Comparison of ENCODE assay signal across 17 cellular contexts in the genomic region with DNA sequence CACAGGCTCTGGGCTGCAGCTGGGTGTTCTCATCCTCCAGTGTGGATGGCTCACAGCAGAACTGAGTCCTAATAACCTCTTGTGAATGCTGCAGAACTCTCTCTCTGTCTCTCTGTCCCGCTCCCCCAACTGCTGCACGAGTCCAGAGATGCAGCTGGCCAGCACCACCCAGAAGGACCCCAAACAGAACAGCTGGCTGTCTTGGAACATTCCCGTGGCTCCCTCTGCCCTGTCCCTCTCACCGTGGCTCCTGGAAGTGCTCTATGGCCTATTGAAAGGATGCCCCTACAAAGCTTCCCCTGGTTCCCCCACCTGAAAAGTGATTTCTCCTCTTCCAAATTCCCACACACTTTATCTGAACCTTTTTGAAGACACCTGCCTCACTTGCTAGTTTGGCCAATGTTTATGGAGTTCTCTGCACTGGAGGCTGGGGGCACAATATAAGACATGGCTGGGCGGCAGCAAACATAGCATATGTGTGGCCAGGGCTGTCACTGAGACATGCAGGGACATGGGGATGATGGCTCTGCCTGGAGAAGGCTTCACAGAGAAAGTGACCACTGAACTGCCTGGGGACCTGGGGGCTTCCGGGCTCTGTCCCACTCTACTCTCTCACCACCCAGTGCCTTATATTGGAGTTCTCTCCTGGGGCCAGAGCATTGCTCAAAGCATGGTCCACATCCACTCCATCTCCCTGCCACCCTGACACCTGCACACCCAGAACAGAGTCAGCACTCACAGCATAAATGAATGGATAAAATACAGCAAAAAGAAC. TPM values are rescaled to one million over a fixed set of nuclear protein-coding genes. Genes with fewer than 3 reads are reported as not detected.
DNase-seq lines count a peak whose midpoint lies in the region; ATAC-seq and TF ChIP-seq lines count a peak whose summit lies in the region.
"Not testable (repeated sequence)": the region's sequence is repeated elsewhere in the genome, so short reads cannot be mapped to it uniquely, and the experiment has no call there.
"Had no signal": no experiment of that assay in that cellular context is flagged by ENCODE, and none has a peak within 500 bp of the region (broad histone marks: within the 10 kb centered on the region; RNA-seq: fewer than 3 reads in every experiment).

No MANE protein-coding gene starts in this region.

- not testable (repeated sequence) for TF ChIP-seq POLR2A in vagina (IDR thresholded peaks at IDR 0.05)

- not testable (repeated sequence) for H3K4me1 Mint-ChIP-seq in activated CD4-positive, alpha-beta T cell treated with anti-CD3 and anti-CD28 coated beads, Interleukin-2, amount 10 ng/mL, durations not matched to agents 7 days and 5 days

- H3K27me3 Mint-ChIP-seq in activated CD4-positive, alpha-beta T cell treated with anti-CD3 and anti-CD28 coated beads, Interleukin-2, amount 10 ng/mL, durations not matched to agents 7 days and 5 days: peaks cover 28% of the 10 kb centered on the region

- not testable (repeated sequence) for H3K4me1 ChIP-seq in Panc1 (ENCODE audit: control insufficient read depth, insufficient read depth, low read length); vagina

- BruUV-seq in Panc1 (replicated peaks; lab: Mats Ljungman, UMichigan): not testable (repeated sequence)

- H3K36me3 Mint-ChIP-seq in activated CD4-positive, alpha-beta T cell treated with anti-CD3 and anti-CD28 coated beads, Interleukin-2, amount 10 ng/mL, durations not matched to agents 7 days and 5 days (ENCODE audit: low read depth): not testable (repeated sequence)

- POLR2A ChIA-PET in Panc1 (lab: Charles Lee); activated CD4-positive, alpha-beta T cell treated with anti-CD3 and anti-CD28 coated beads, Interleukin-2, amount 10 ng/mL, durations not matched to agents 7 days and 5 days (lab: Charles Lee): not testable (repeated sequence)

- H3K36me3 ChIP-seq in Panc1 (ENCODE audit: control insufficient read depth, insufficient read depth, low read length); vagina: not testable (repeated sequence)

- not testable (repeated sequence) for H3K9me3 ChIP-seq in Panc1 (ENCODE audit: control insufficient read depth, insufficient read depth, low read depth, low read length); vagina

- H3K9me3 Mint-ChIP-seq in activated CD4-positive, alpha-beta T cell treated with anti-CD3 and anti-CD28 coated beads, Interleukin-2, amount 10 ng/mL, durations not matched to agents 7 days and 5 days: not testable (repeated sequence)

- DNase-seq in Panc1 (ENCODE audit: low read depth, low spot score); activated CD4-positive, alpha-beta T cell treated with anti-CD3 and anti-CD28 coated beads, Interleukin-2, amount 10 ng/mL, durations not matched to agents 7 days and 5 days: not testable (repeated sequence)
- peak; percentile 36 for DNase-seq in activated effector memory CD4-positive, alpha-beta T cell treated with anti-CD3 and anti-CD28 coated beads, Interleukin-2, amount 50 U/mL, for 16 hours
- DNase-seq in ecto neural progenitor cell (ENCODE audit: low spot score) (peak; percentile 23), left lobe of liver (ENCODE audit: low spot score) (peak; percentile 27), mesenteric fat pad (ENCODE audit: low spot score) (peak; percentile 59), vagina (ENCODE audit: extremely low spot score in 2 of 2) (peak; percentile 52 to 54)

- peaks cover 14% of the 10 kb centered on the region for H3K27me3 ChIP-seq in Panc1 (ENCODE audit: control insufficient read depth, insufficient read depth, low read length)
- not testable (repeated sequence) for H3K27me3 ChIP-seq in vagina

- not testable (repeated sequence) for H3K4me3 Mint-ChIP-seq in activated CD4-positive, alpha-beta T cell treated with anti-CD3 and anti-CD28 coated beads, Interleukin-2, amount 10 ng/mL, durations not matched to agents 7 days and 5 days

- in situ Hi-C loops in Panc1 (cut with HindIII; ENCODE audit: low pct_unique_long_range_greater_than_20kb, low sequenced_read_pairs): not testable (repeated sequence)

- intact Hi-C loops in Panc1 (cut with micrococcal nuclease; ENCODE audit: unreplicated experiment): loop anchor here (10.0 kb wide), 1 partner anchor 89 kb away; no protein-coding TSS in a partner anchor
- intact Hi-C loops in vagina (cut with DNase I): not testable (repeated sequence)

- not testable (repeated sequence) for TF ChIP-seq CTCF in Panc1 (IDR thresholded peaks at IDR 0.05); vagina (IDR thresholded peaks at IDR 0.05)

- not testable (repeated sequence) for H3K4me3 ChIP-seq in Panc1 (ENCODE audit: low read depth in 2 of 2, low read length in 2 of 2); vagina

- CTCF ChIA-PET in Panc1 (lab: Charles Lee); activated CD4-positive, alpha-beta T cell treated with anti-CD3 and anti-CD28 coated beads, Interleukin-2, amount 10 ng/mL, durations not matched to agents 7 days and 5 days (lab: Charles Lee): not testable (repeated sequence)

- H3K27ac Mint-ChIP-seq in activated CD4-positive, alpha-beta T cell treated with anti-CD3 and anti-CD28 coated beads, Interleukin-2, amount 10 ng/mL, durations not matched to agents 7 days and 5 days: peak overlapping the region; percentile 1

- H3K27ac ChIP-seq in Panc1 (ENCODE audit: low read length); vagina: not testable (repeated sequence)

- ATAC-seq in Panc1: peak; percentile 30; the same call in 1 of the 2 replicates
- ATAC-seq in esophagus mucosa: peak; percentile 44
- not testable (repeated sequence) for ATAC-seq in left lobe of liver

RNA-seq across cellular contexts. Expression of a gene that starts 10.3 kb away (rescaled TPM):
- not detected for total RNA-seq in Panc1 (2021; ENCODE audit: unreplicated experiment)
- polyA plus RNA-seq in Panc1 (2012; ENCODE audit: insufficient read length): not detected
- not detected for total RNA-seq in activated CD4-positive, alpha-beta T cell treated with anti-CD3 and anti-CD28 coated beads, Interleukin-2, amount 10 ng/mL, durations not matched to agents 7 days and 5 days
- total RNA-seq in esophagus mucosa: 24.6 TPM
- total RNA-seq in left lobe of liver: not detected
- not detected for total RNA-seq in mesenteric fat pad
- total RNA-seq in vagina: not detected
- total RNA-seq: A673; CD4-positive, alpha-beta memory T cell; CD4-positive, CD25-positive, alpha-beta regulatory T cell; CD8-positive, alpha-beta memory T cell; Daoy; G401; GM12878 had no signal
- polyA plus RNA-seq: AG04450; CD14-positive monocyte; CD4-positive, alpha-beta memory T cell; CD4-positive, CD25-positive, alpha-beta regulatory T cell; CD8-positive, alpha-beta memory T cell; GM12878 had no signal

RNA-seq across cellular contexts. Expression of a gene that starts 15.1 kb away (rescaled TPM):
- total RNA-seq in Panc1 (2021; ENCODE audit: unreplicated experiment) (not detected), esophagus mucosa (27,439 TPM), left lobe of liver (23.7 TPM), mesenteric fat pad (674 TPM), vagina (1,155 TPM)
- polyA plus RNA-seq in Panc1 (2012; ENCODE audit: insufficient read length): not detected
- not detected for total RNA-seq in activated CD4-positive, alpha-beta T cell treated with anti-CD3 and anti-CD28 coated beads, Interleukin-2, amount 10 ng/mL, durations not matched to agents 7 days and 5 days
- total RNA-seq: A673; CD4-positive, CD25-positive, alpha-beta regulatory T cell; CD8-positive, alpha-beta memory T cell; Daoy; G401; GM12878 had no signal
- polyA plus RNA-seq: AG04450; CD8-positive, alpha-beta memory T cell had no signal

RNA-seq across cellular contexts. Expression of a gene that starts 30.6 kb away (rescaled TPM):
- total RNA-seq in Panc1 (2021; ENCODE audit: unreplicated experiment) (not detected), esophagus mucosa (65.2 TPM), left lobe of liver (1.2 TPM), mesenteric fat pad (77.2 TPM), vagina (4.2 TPM)
- not detected for polyA plus RNA-seq in Panc1 (2012; ENCODE audit: insufficient read length)
- not detected for total RNA-seq in activated CD4-positive, alpha-beta T cell treated with anti-CD3 and anti-CD28 coated beads, Interleukin-2, amount 10 ng/mL, durations not matched to agents 7 days and 5 days
- total RNA-seq: A673; CD4-positive, alpha-beta memory T cell; CD4-positive, CD25-positive, alpha-beta regulatory T cell; CD8-positive, alpha-beta memory T cell; Daoy; G401; GM12878 had no signal
- polyA plus RNA-seq: AG04450; CD8-positive, alpha-beta memory T cell; GM12878 had no signal

RNA-seq across cellular contexts. Expression of a gene that starts 48.4 kb away (rescaled TPM):
- total RNA-seq in Panc1 (2021; ENCODE audit: unreplicated experiment) (0.44 TPM), esophagus mucosa (34,355 TPM), left lobe of liver (36.3 TPM), mesenteric fat pad (892 TPM), vagina (4,658 TPM)
- polyA plus RNA-seq in Panc1 (2012; ENCODE audit: insufficient read length): not detected
- total RNA-seq in activated CD4-positive, alpha-beta T cell treated with anti-CD3 and anti-CD28 coated beads, Interleukin-2, amount 10 ng/mL, durations not matched to agents 7 days and 5 days: under 1 TPM in 1 of 2 experiments, not detected in 1; 0.77 TPM
- total RNA-seq: A673; CD4-positive, CD25-positive, alpha-beta regulatory T cell; Daoy had no signal
- polyA plus RNA-seq: AG04450 had no signal

RNA-seq across cellular contexts. Expression of a gene that starts 54.4 kb away (rescaled TPM):
- total RNA-seq in Panc1 (2021; ENCODE audit: unreplicated experiment): not detected
- not detected for polyA plus RNA-seq in Panc1 (2012; ENCODE audit: insufficient read length)
- total RNA-seq in activated CD4-positive, alpha-beta T cell treated with anti-CD3 and anti-CD28 coated beads, Interleukin-2, amount 10 ng/mL, durations not matched to agents 7 days and 5 days: not detected
- 5,647 TPM for total RNA-seq in esophagus mucosa
- not detected for total RNA-seq in left lobe of liver
- not detected for total RNA-seq in mesenteric fat pad
- total RNA-seq in vagina: 36.6 TPM
- total RNA-seq: A673; CD4-positive, alpha-beta memory T cell; CD4-positive, CD25-positive, alpha-beta regulatory T cell; CD8-positive, alpha-beta memory T cell; Daoy; G401; GM12878 had no signal
- polyA plus RNA-seq: AG04450; CD14-positive monocyte; CD4-positive, alpha-beta memory T cell; CD4-positive, CD25-positive, alpha-beta regulatory T cell; CD8-positive, alpha-beta memory T cell; GM12878 had no signal

Comparison
In these comparisons a context has a peak if more than half of its experiments do, and no peak if none do; other contexts are left out.
1. RNA of a gene that starts 10.3 kb away (total RNA-seq): 24.6 TPM in esophagus mucosa (single experiment); not detected in Panc1 (single experiment), not detected in activated CD4-positive, alpha-beta T cell treated with anti-CD3 and anti-CD28 coated beads, Interleukin-2, amount 10 ng/mL, durations not matched to agents 7 days and 5 days, not detected in left lobe of liver (single experiment), not detected in mesenteric fat pad (single experiment) and not detected in vagina (single experiment); every median in the first group is over 10 times any median in the second.
2. RNA of a gene that starts 15.1 kb away (total RNA-seq): 27,439 TPM in esophagus mucosa (single experiment), 1,155 TPM in vagina (single experiment) and 674 TPM in mesenteric fat pad (single experiment); 23.7 TPM in left lobe of liver (single experiment), not detected in Panc1 (single experiment) and not detected in activated CD4-positive, alpha-beta T cell treated with anti-CD3 and anti-CD28 coated beads, Interleukin-2, amount 10 ng/mL, durations not matched to agents 7 days and 5 days; every median in the first group is over 10 times any median in the second.
3. RNA of a gene that starts 30.6 kb away (total RNA-seq): 77.2 TPM in mesenteric fat pad (single experiment) and 65.2 TPM in esophagus mucosa (single experiment); 4.2 TPM in vagina (single experiment), 1.2 TPM in left lobe of liver (single experiment), not detected in Panc1 (single experiment) and not detected in activated CD4-positive, alpha-beta T cell treated with anti-CD3 and anti-CD28 coated beads, Interleukin-2, amount 10 ng/mL, durations not matched to agents 7 days and 5 days; every median in the first group is over 10 times any median in the second.